1 cellular context compared by ENCODE assay signal in the genomic region with DNA sequence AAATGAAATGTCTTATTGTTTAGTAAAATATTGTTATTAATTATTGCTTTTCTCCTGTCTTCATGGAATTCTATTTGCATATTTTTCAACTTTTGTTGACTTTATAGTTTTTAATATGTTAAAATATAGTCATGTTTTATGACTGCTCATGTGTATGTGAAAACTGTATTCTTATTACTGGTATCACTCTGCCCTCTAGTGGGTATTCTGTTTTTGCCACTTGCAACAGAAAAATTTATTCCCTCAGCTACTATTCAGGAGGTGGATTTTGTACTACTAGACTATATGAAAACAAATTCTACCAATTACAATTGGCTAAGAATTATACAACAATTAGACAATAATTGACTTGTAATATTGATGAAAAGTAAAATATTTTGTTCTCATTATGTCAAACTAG.
TF ChIP-seq lines count a peak whose summit lies in the region.

No MANE protein-coding gene starts in this region.

TF ChIP-seq in GM23338, 12 proteins besides CTCF, POLR2A, EP300 and RAD21:
- TF ChIP-seq STAT1 (IDR thresholded peaks at IDR 0.05; ENCODE audit: unreplicated experiment) (no peak), NANOG (IDR thresholded peaks at IDR 0.05; ENCODE audit: borderline replicate concordance) (no peak), EZH2 (IDR thresholded peaks at IDR 0.05; ENCODE audit: low read depth, unreplicated experiment) (no peak)
- TF ChIP-seq, protein P1, sequence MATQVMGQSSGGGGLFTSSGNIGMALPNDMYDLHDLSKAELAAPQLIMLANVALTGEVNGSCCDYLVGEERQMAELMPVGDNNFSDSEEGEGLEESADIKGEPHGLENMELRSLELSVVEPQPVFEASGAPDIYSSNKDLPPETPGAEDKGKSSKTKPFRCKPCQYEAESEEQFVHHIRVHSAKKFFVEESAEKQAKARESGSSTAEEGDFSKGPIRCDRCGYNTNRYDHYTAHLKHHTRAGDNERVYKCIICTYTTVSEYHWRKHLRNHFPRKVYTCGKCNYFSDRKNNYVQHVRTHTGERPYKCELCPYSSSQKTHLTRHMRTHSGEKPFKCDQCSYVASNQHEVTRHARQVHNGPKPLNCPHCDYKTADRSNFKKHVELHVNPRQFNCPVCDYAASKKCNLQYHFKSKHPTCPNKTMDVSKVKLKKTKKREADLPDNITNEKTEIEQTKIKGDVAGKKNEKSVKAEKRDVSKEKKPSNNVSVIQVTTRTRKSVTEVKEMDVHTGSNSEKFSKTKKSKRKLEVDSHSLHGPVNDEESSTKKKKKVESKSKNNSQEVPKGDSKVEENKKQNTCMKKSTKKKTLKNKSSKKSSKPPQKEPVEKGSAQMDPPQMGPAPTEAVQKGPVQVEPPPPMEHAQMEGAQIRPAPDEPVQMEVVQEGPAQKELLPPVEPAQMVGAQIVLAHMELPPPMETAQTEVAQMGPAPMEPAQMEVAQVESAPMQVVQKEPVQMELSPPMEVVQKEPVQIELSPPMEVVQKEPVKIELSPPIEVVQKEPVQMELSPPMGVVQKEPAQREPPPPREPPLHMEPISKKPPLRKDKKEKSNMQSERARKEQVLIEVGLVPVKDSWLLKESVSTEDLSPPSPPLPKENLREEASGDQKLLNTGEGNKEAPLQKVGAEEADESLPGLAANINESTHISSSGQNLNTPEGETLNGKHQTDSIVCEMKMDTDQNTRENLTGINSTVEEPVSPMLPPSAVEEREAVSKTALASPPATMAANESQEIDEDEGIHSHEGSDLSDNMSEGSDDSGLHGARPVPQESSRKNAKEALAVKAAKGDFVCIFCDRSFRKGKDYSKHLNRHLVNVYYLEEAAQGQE (IDR thresholded peaks at IDR 0.05; ENCODE audit: unreplicated experiment), result no peak
